ENCODE assay signal across 8 cellular contexts in the genomic region with DNA sequence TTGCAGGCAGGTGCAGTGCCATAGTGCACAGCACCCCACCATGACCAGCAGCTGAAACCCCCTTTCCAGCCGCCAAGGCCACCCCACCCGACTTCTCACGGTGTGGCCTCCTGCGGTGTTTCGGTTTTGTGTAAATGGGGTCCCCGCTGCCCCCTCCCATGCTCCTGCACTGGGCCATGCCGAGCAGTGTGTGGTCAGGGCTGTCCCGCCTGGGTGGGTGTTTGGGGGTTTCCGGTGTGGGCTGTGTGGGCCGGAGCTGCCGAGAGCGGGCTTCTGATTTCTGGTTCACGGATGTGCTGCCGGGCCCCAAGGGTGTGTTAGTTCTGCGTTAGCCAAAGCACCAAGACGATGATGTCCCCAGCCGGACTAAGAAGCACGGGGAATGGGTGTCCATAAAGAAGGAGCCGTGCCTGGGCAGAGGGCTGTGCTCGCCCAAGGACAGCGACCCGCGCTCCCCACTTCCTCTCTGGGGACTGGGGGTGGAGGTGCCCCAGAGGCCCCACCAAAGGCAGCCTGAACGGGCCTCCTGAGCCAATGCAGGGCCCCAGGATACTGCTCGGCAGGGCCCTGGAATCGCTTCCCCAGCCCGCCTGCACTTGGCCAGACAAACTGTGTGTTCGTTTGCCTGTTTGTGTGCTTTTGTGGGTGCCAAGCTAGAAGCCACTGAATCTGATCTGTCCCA. TPM values are rescaled to one million over a fixed set of nuclear protein-coding genes. Genes with fewer than 3 reads are reported as not detected.
DNase-seq lines count a peak whose midpoint lies in the region; ATAC-seq, FAIRE-seq and TF ChIP-seq lines count a peak whose summit lies in the region.
"Not testable (repeated sequence)": the region's sequence is repeated elsewhere in the genome, so short reads cannot be mapped to it uniquely, and the experiment has no call there.

No MANE protein-coding gene starts in this region.

- H3K27ac Mint-ChIP-seq in activated B cell treated with CpG ODN at 0.5 μM for 24 hours; stimulated activated memory B cell treated with anti-CD40 and anti-IgM and Interleukin-4, amounts not matched to agents 10 μg/mL and 1 μg/mL and 100 μg/mL, for 72 hours: not testable (repeated sequence)

- not testable (repeated sequence) for H3K27me3 Mint-ChIP-seq in activated B cell treated with CpG ODN at 0.5 μM for 24 hours; stimulated activated memory B cell treated with anti-CD40 and anti-IgM and Interleukin-4, amounts not matched to agents 10 μg/mL and 1 μg/mL and 100 μg/mL, for 72 hours

- FAIRE-seq in GM12891 (lab: Jason Lieb, UNC), result peak; percentile 90

- not testable (repeated sequence) for H3K4me3 Mint-ChIP-seq in activated B cell treated with CpG ODN at 0.5 μM for 24 hours; stimulated activated memory B cell treated with anti-CD40 and anti-IgM and Interleukin-4, amounts not matched to agents 10 μg/mL and 1 μg/mL and 100 μg/mL, for 72 hours

- not testable (repeated sequence) for H3K36me3 Mint-ChIP-seq in activated B cell treated with CpG ODN at 0.5 μM for 24 hours (ENCODE audit: low read depth); stimulated activated memory B cell treated with anti-CD40 and anti-IgM and Interleukin-4, amounts not matched to agents 10 μg/mL and 1 μg/mL and 100 μg/mL, for 72 hours

- ATAC-seq in GM18517 (IDR thresholded peaks at IDR 0.05; ENCODE audit: unreplicated experiment) (peak; percentile 59), GM19035 (IDR thresholded peaks at IDR 0.05; ENCODE audit: unreplicated experiment) (peak; percentile 63), GM21447 (IDR thresholded peaks at IDR 0.05; ENCODE audit: unreplicated experiment) (peak; percentile 49), HG02678 (IDR thresholded peaks at IDR 0.05; ENCODE audit: unreplicated experiment) (peak; percentile 59), HG03135 (IDR thresholded peaks at IDR 0.05; ENCODE audit: unreplicated experiment) (peak; percentile 52), activated B cell treated with CpG ODN at 0.5 μM for 24 hours (ENCODE audit: low read depth) (peak; percentile 51)
- peak; percentile 76 for ATAC-seq in stimulated activated memory B cell treated with anti-CD40 and anti-IgM and Interleukin-4, amounts not matched to agents 10 μg/mL and 1 μg/mL and 100 μg/mL, for 72 hours

- DNase-seq in GM12891 (ENCODE audit: insufficient read length, low spot score); activated B cell treated with CpG ODN at 0.5 μM for 24 hours: not testable (repeated sequence)

- not testable (repeated sequence) for TF ChIP-seq CTCF in activated B cell treated with CpG ODN at 0.5 μM for 24 hours (IDR thresholded peaks at IDR 0.05)

- not testable (repeated sequence) for TF ChIP-seq POLR2A in GM12891 (IDR thresholded peaks at IDR 0.05; ENCODE audit: low read depth, low read length)

- CTCF ChIA-PET in activated B cell treated with CpG ODN at 0.5 μM for 24 hours (lab: Charles Lee), result not testable (repeated sequence)

- not testable (repeated sequence) for H3K9me3 Mint-ChIP-seq in activated B cell treated with CpG ODN at 0.5 μM for 24 hours; stimulated activated memory B cell treated with anti-CD40 and anti-IgM and Interleukin-4, amounts not matched to agents 10 μg/mL and 1 μg/mL and 100 μg/mL, for 72 hours

- intact Hi-C loops in activated B cell treated with CpG ODN at 0.5 μM for 24 hours (cut with micrococcal nuclease), result not testable (repeated sequence)

- POLR2A ChIA-PET in activated B cell treated with CpG ODN at 0.5 μM for 24 hours (lab: Charles Lee), result not testable (repeated sequence)

- not testable (repeated sequence) for H3K4me1 Mint-ChIP-seq in activated B cell treated with CpG ODN at 0.5 μM for 24 hours; stimulated activated memory B cell treated with anti-CD40 and anti-IgM and Interleukin-4, amounts not matched to agents 10 μg/mL and 1 μg/mL and 100 μg/mL, for 72 hours

RNA-seq across cellular contexts. Expression of gene SIK1, which starts 45.9 kb away (rescaled TPM):
- polyA plus RNA-seq in GM12891 (2012; ENCODE audit: low read depth, missing spikeins), result 1.5 TPM
- 20.2 and 20.4 TPM in 2 replicates for total RNA-seq in activated B cell treated with CpG ODN at 0.5 μM for 24 hours
